ENCODE assay signal across 17 cellular contexts in the genomic region with DNA sequence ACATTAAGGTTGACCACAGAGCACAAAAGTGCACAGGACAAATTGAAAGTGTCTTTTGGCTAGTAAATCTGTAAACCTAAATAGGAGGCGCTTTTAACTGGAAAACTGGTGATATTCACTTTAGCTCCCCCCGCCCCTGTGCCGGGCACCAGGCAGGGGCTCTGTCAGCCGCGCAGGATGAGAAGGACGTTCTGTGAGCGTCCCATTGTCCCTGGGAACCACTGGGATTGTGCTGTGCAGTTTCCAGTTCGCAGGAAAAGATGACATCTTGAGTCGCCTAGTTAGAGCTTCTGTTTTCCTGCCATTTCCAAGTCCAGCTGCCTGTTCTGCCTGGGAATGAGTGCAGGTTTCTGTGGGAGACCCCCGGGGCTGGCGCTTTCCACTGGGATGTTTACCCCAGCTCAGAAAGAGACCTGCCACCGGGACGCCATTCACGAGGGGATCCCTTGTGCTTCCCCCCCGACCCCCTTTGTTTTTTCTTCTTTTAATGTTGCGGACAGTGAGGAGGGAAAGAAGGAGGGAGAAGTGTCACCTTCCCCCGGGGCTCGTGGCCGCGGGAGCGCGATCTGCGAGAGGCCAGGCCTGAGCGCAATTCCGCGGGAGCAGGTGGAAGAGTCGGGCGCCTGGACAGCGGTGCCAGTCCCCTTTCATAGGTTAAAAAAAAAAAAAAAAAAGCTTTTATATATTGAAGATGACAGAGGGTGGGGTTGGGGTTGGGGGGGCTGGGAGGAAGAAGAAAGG.
DNase-seq lines count a peak whose midpoint lies in the region; ATAC-seq, FAIRE-seq and TF ChIP-seq lines count a peak whose summit lies in the region.
"Had no signal": no experiment of that assay in that cellular context is flagged by ENCODE, and none has a peak within 500 bp of the region (broad histone marks: within the 10 kb centered on the region; RNA-seq: fewer than 3 reads in every experiment).

No MANE protein-coding gene starts in this region.

- no peak overlapping the region for H4K8ac ChIP-seq in mesendoderm (ENCODE audit: low read depth, low read length)

- no peaks in the 10 kb centered on the region for H3K36me3 ChIP-seq in liver (ENCODE audit: control insufficient read depth in 4 of 4, insufficient read depth in 3 of 4, low read depth in 1 of 4, low read length in 3 of 4)
- no peaks in the 10 kb centered on the region for H3K36me3 ChIP-seq in HepG2 (replicated peaks in 1 of 2; ENCODE audit: control insufficient read depth in 1 of 2, insufficient read depth in 2 of 2, low read length in 2 of 2)
- H3K36me3 ChIP-seq in mesendoderm (ENCODE audit: control insufficient read depth, insufficient read depth, low read length) = no peaks in the 10 kb centered on the region
- H3K36me3 ChIP-seq: ascending aorta, spleen, stomach had no signal

- H3K27me3 ChIP-seq in liver (ENCODE audit: control insufficient read depth in 4 of 4, insufficient read depth in 4 of 4, low read length in 3 of 4) (peaks cover 0 to 4% (median 3%) of the 10 kb centered on the region in 4 donors), HepG2 (ENCODE audit: control insufficient read depth in 1 of 2, insufficient read depth in 2 of 2, low read length in 2 of 2) (peaks cover 0 to 26% of the 10 kb centered on the region in 2 experiments; a peak in 2 of 5 replicates), mesendoderm (ENCODE audit: insufficient read depth, low read length, poor library complexity) (peaks cover 4% of the 10 kb centered on the region)
- H3K27me3 ChIP-seq: ascending aorta had no signal

- H3K4ac ChIP-seq in mesendoderm (ENCODE audit: low read depth, low read length) = no peak overlapping the region

- peaks cover 2% of the 10 kb centered on the region for H3K4me1 Mint-ChIP-seq in endothelial cell (ENCODE audit: unreplicated experiment)

- H3K79me2 ChIP-seq in HepG2 (ENCODE audit: insufficient read depth, low read length) = no peaks in the 10 kb centered on the region
- no peaks in the 10 kb centered on the region for H3K79me2 ChIP-seq in mesendoderm (ENCODE audit: control insufficient read depth, insufficient read depth, low read length)

- no peaks in the 10 kb centered on the region for H3K36me3 Mint-ChIP-seq in endothelial cell (ENCODE audit: low read depth, unreplicated experiment)

- DNase-seq in HepG2 (ENCODE audit: low spot score) (no peak), endothelial cell (ENCODE audit: low spot score) (peak; percentile 30), mesendoderm (no peak), T1000 (lab: John Stamatoyannopoulos, UW) (no peak), SHP77 (lab: John Stamatoyannopoulos, UW) (no peak)
- DNase-seq: activated CD8-positive, alpha-beta memory T cell treated with anti-CD3 and anti-CD28 coated beads for 24 hours; activated effector memory CD4-positive, alpha-beta T cell treated with anti-CD3 and anti-CD28 coated beads, Interleukin-2, amount 50 U/mL, for 16 hours; foreskin melanocyte; GF-D8; left colon; NCI-H1105; spleen; stomach had no signal

- no peak overlapping the region for H2AK5ac ChIP-seq in mesendoderm (ENCODE audit: low read length)

- H3K27me3 Mint-ChIP-seq in endothelial cell (ENCODE audit: unreplicated experiment) = peaks cover 1% of the 10 kb centered on the region

- H3K9me3 ChIP-seq in liver (ENCODE audit: control insufficient read depth in 4 of 4, low read length in 3 of 4) (no peaks in the 10 kb centered on the region), HepG2 (ENCODE audit: low read length) (no peaks in the 10 kb centered on the region)
- H3K9me3 ChIP-seq: ascending aorta, stomach had no signal

- no peak overlapping the region for H3K18ac ChIP-seq in mesendoderm (ENCODE audit: low read length)

- H2AFZ ChIP-seq in HepG2 (ENCODE audit: low read length) = no peak overlapping the region

- no peak overlapping the region for H4K5ac ChIP-seq in mesendoderm (ENCODE audit: low read length)

- POLR2A ChIA-PET in HepG2 (lab: Yijun Ruan, JAX) = no interaction called here

- TF ChIP-seq RAD21 in liver (IDR thresholded peaks at IDR 0.05) = no peak
- no peak for TF ChIP-seq RAD21 in HepG2 (CRISPR knock-in tag; IDR thresholded peaks at IDR 0.05)

- FAIRE-seq in HepG2 (lab: Jason Lieb, UNC) = no peak

- no peaks in the 10 kb centered on the region for H3K79me1 ChIP-seq in mesendoderm (ENCODE audit: low read length)

- TF ChIP-seq EP300 in HepG2 (IDR thresholded peaks at IDR 0.05; ENCODE audit: low read depth in 2 of 2, low read length in 2 of 2) (no peak), HepG2 (CRISPR knock-in tag; IDR thresholded peaks at IDR 0.05; ENCODE audit: borderline replicate concordance) (no peak)

- H3K4me1 ChIP-seq in liver (ENCODE audit: control insufficient read depth in 4 of 4, insufficient read depth in 4 of 4, low read length in 3 of 4) (peaks cover 0 to 6% (median 5%) of the 10 kb centered on the region in 4 donors), HepG2 (ENCODE audit: insufficient read depth, low read length) (no peaks in the 10 kb centered on the region), mesendoderm (ENCODE audit: control insufficient read depth, low read depth, low read length) (no peaks in the 10 kb centered on the region)
- H3K4me1 ChIP-seq: ascending aorta, stomach had no signal

- H3K4me2 ChIP-seq in HepG2 (ENCODE audit: low read depth, low read length) (no peak overlapping the region), mesendoderm (ENCODE audit: low read length) (peak overlapping the region; percentile 41)

- intact Hi-C loops in HepG2 (cut with micrococcal nuclease; ENCODE audit: unreplicated experiment) = no loop called here

- no peak overlapping the region for H3K56ac ChIP-seq in mesendoderm (ENCODE audit: low read length)

- in situ Hi-C loops in HepG2 (cut with HindIII; ENCODE audit: extremely low pct_ligation_motif_present, low pct_unique_long_range_greater_than_20kb) = no loop called here

- H3K9me3 Mint-ChIP-seq in endothelial cell (ENCODE audit: unreplicated experiment) = no peaks in the 10 kb centered on the region

- TF ChIP-seq CTCF in liver (IDR thresholded peaks at IDR 0.05; ENCODE audit: low read depth, low read length, missing input control) (no peak), HepG2 (CRISPR knock-in tag; IDR thresholded peaks at IDR 0.05) (no peak), endothelial cell (IDR thresholded peaks at IDR 0.05; ENCODE audit: unreplicated experiment) (no peak)

- no TSS peak for BruUV-seq in HepG2 (replicated peaks; lab: Mats Ljungman, UMichigan)

- H3K4me3 ChIP-seq in liver (ENCODE audit: low read depth in 1 of 3, low read length in 3 of 3) (peak overlapping the region in 2 of 3 donors; percentile 23 to 27), HepG2 (replicated peaks in 1 of 3; ENCODE audit: insufficient read depth in 1 of 3, low read depth in 2 of 3, low read length in 3 of 3) (no peak overlapping the region), mesendoderm (ENCODE audit: low read length) (no peak overlapping the region)
- H3K4me3 ChIP-seq: ascending aorta had no signal

- no peak overlapping the region for H3K9ac ChIP-seq in liver (ENCODE audit: low read depth in 1 of 2, low read length in 2 of 2)
- no peak overlapping the region for H3K9ac ChIP-seq in HepG2 (ENCODE audit: insufficient read depth, low read depth, low read length)
- H3K9ac ChIP-seq in mesendoderm (ENCODE audit: low read length) = no peak overlapping the region

- H3K4me3 Mint-ChIP-seq in endothelial cell (ENCODE audit: unreplicated experiment) = peak overlapping the region; percentile 73

- TF ChIP-seq POLR2A in HepG2 (IDR thresholded peaks at IDR 0.05; ENCODE audit: insufficient read depth in 1 of 2, low read depth in 2 of 2, low read length in 2 of 2) = no peak

- no peak overlapping the region for H2BK15ac ChIP-seq in mesendoderm (replicated peaks; ENCODE audit: low read depth)

- H3K27ac ChIP-seq in liver (ENCODE audit: low read depth in 1 of 2, low read length in 2 of 2) (no peak overlapping the region), HepG2 (ENCODE audit: extremely low read length, insufficient read depth, low read length) (no peak overlapping the region), mesendoderm (ENCODE audit: low read depth, low read length) (no peak overlapping the region)
- H3K27ac ChIP-seq: ascending aorta, spleen, stomach had no signal

- H3K23ac ChIP-seq in mesendoderm (ENCODE audit: low read length) = no peak overlapping the region

- WGBS in liver = 18% methylated on average over 29 of the region's 29 CpGs
- WGBS in HepG2 (ENCODE audit: low lambda C conversion rate) = 20% methylated on average over 25 of the region's 29 CpGs
- no CpG with 5 or more reads among the region's 29 CpGs for WGBS in mesendoderm (ENCODE audit: extremely low coverage, insufficient coverage, low lambda C conversion rate)

- ATAC-seq in HepG2 (no peak), HG02610 (IDR thresholded peaks at IDR 0.05; ENCODE audit: unreplicated experiment) (no peak), HG03159 (IDR thresholded peaks at IDR 0.05; ENCODE audit: unreplicated experiment) (no peak)
- ATAC-seq: left colon had no signal

- CTCF ChIA-PET in HepG2 (lab: Yijun Ruan, JAX; ENCODE audit: low intra/inter-chr PET ratio, low total read pairs) = no interaction called here

- no peak overlapping the region for H2BK120ac ChIP-seq in mesendoderm (ENCODE audit: low read depth, low read length)

- H3K27ac Mint-ChIP-seq in endothelial cell (ENCODE audit: unreplicated experiment) = no peak overlapping the region

- H2BK5ac ChIP-seq in mesendoderm (ENCODE audit: low read length) = no peak overlapping the region

- no peaks in the 10 kb centered on the region for H4K20me1 ChIP-seq in HepG2 (ENCODE audit: insufficient read depth, low read length)

TF ChIP-seq in liver, 16 proteins besides CTCF, POLR2A, EP300 and RAD21 (continues in another document):
- no peak for TF ChIP-seq TAF1 (conservative IDR thresholded peaks at IDR 0.05)

TF ChIP-seq in HepG2, 621 proteins besides CTCF, POLR2A, EP300 and RAD21 (continues in another document):
- no peak for TF ChIP-seq DMAP1 (CRISPR knock-in tag; IDR thresholded peaks at IDR 0.05)
- no peak for TF ChIP-seq ZNF333 (CRISPR knock-in tag; IDR thresholded peaks at IDR 0.05; ENCODE audit: borderline replicate concordance)
- no peak for TF ChIP-seq HOXA9 (CRISPR knock-in tag; IDR thresholded peaks at IDR 0.05; ENCODE audit: borderline replicate concordance)
- no peak for TF ChIP-seq ZNF331 (CRISPR knock-in tag; IDR thresholded peaks at IDR 0.05)
- TF ChIP-seq SMAD3 (CRISPR knock-in tag; IDR thresholded peaks at IDR 0.05) = no peak
- no peak for TF ChIP-seq RARA (CRISPR knock-in tag; IDR thresholded peaks at IDR 0.05)
- no peak for TF ChIP-seq MIER2 (CRISPR knock-in tag; IDR thresholded peaks at IDR 0.05)

Comparison
In these comparisons a context has a peak if more than half of its experiments do, and no peak if none do; other contexts are left out.
1. H3K4me3 ChIP-seq: peak in liver (2 of 3); none in HepG2 (0 of 3) and mesendoderm (single experiment).